Comparison of ENCODE assay signal across 22 cellular contexts in genomic region chr22:40838486-40838885, GRCh38. TPM values are rescaled to one million over a fixed set of nuclear protein-coding genes. Genes with fewer than 3 reads are reported as not detected.
A peak's percentile ranks its signal among the peaks of the same experiment; 100 is the strongest.
DNase-seq lines count a peak whose midpoint lies in the region; ATAC-seq and TF ChIP-seq lines count a peak whose summit lies in the region.
"Had no signal": no experiment of that assay in that cellular context is flagged by ENCODE, and none has a peak within 500 bp of the region (broad histone marks: within the 10 kb centered on the region; RNA-seq: fewer than 3 reads in every experiment).

No MANE protein-coding gene starts in this region.

- H3K36me3 ChIP-seq in HEK293 (ENCODE audit: control insufficient read depth in 2 of 2, insufficient read depth in 1 of 2, low read length in 2 of 2) = peaks cover 90 to 95% of the 10 kb centered on the region in 2 experiments
- H3K36me3 ChIP-seq in thyroid gland = peaks cover 42 to 51% of the 10 kb centered on the region in 2 donors
- peaks cover 64 to 93% (median 82%) of the 10 kb centered on the region in 3 donors for H3K36me3 ChIP-seq in tibial artery

- H3K27me3 Mint-ChIP-seq in activated T-cell treated with anti-CD3 and anti-CD28 coated beads, Interleukin-2, amount 50 U/mL, for 24 hours = no peaks in the 10 kb centered on the region
- H3K27me3 Mint-ChIP-seq in T-helper 17 cell = no peaks in the 10 kb centered on the region

- no peak for DNase-seq in activated T-cell treated with anti-CD3 and anti-CD28 coated beads, Interleukin-2, amount 50 U/mL, for 24 hours
- no peak for DNase-seq in activated T-cell treated with anti-CD3 and anti-CD28 coated beads, Interleukin-2, amount 50 U/mL, for 1 hour
- DNase-seq in T-helper 17 cell (no peak), thyroid gland (peak; percentile 66 to 74), tibial artery (no peak), middle frontal gyrus (ENCODE audit: extremely low spot score, low spot score) (no peak)
- DNase-seq: Calu3; CD8-positive, alpha-beta T cell; DND-41; HFFc6; NCI-H187; NCI-H748 treated with DMSO at 0.1 percent for 48 hours; SIG-M5 had no signal

- H3K27me3 ChIP-seq in thyroid gland (no peaks in the 10 kb centered on the region), tibial artery (no peaks in the 10 kb centered on the region)
- H3K27me3 ChIP-seq: BLaER1 treated with 17β-estradiol and CSF1 and Interleukin-3, amounts not matched to agents 10 nM and 100 nM had no signal

- no peak overlapping the region for H3K4me3 ChIP-seq in HEK293 (ENCODE audit: low read depth, low read length)
- H3K4me3 ChIP-seq in thyroid gland (replicated peaks in 1 of 3) = no peak overlapping the region
- no peak overlapping the region for H3K4me3 ChIP-seq in tibial artery
- H3K4me3 ChIP-seq: A549; BLaER1 treated with 17β-estradiol and CSF1 and Interleukin-3, amounts not matched to agents 10 nM and 100 nM; K562 had no signal

- peak overlapping the region; percentile 5 for H3K27ac Mint-ChIP-seq in activated T-cell treated with anti-CD3 and anti-CD28 coated beads, Interleukin-2, amount 50 U/mL, for 24 hours
- peak overlapping the region; percentile 53 for H3K27ac Mint-ChIP-seq in T-helper 17 cell
- H3K27ac Mint-ChIP-seq: CD8-positive, alpha-beta T cell; HFFc6 had no signal

- H3K9me3 ChIP-seq in HEK293 (ENCODE audit: control insufficient read depth, insufficient read depth, low read depth, low read length) (no peaks in the 10 kb centered on the region), T-helper 17 cell (ENCODE audit: control insufficient read depth, low read length, poor library complexity, severe bottlenecking) (no peaks in the 10 kb centered on the region), thyroid gland (no peaks in the 10 kb centered on the region), tibial artery (no peaks in the 10 kb centered on the region)
- H3K9me3 ChIP-seq: A549; BLaER1 treated with 17β-estradiol and CSF1 and Interleukin-3, amounts not matched to agents 10 nM and 100 nM had no signal

- H3K4me1 Mint-ChIP-seq in activated T-cell treated with anti-CD3 and anti-CD28 coated beads, Interleukin-2, amount 50 U/mL, for 24 hours (ENCODE audit: low read depth) = peaks cover 20% of the 10 kb centered on the region
- H3K4me1 Mint-ChIP-seq in T-helper 17 cell = peaks cover 15% of the 10 kb centered on the region

- no peaks in the 10 kb centered on the region for H3K9me3 Mint-ChIP-seq in activated T-cell treated with anti-CD3 and anti-CD28 coated beads, Interleukin-2, amount 50 U/mL, for 24 hours
- H3K9me3 Mint-ChIP-seq: CD8-positive, alpha-beta T cell; HFFc6 had no signal

- H3K4me1 ChIP-seq in HEK293 (ENCODE audit: control insufficient read depth, insufficient read depth, low read length) = no peaks in the 10 kb centered on the region
- no peaks in the 10 kb centered on the region for H3K4me1 ChIP-seq in thyroid gland
- H3K4me1 ChIP-seq in tibial artery = peaks cover 0 to 5% (median 0%) of the 10 kb centered on the region in 4 donors
- H3K4me1 ChIP-seq: BLaER1 treated with 17β-estradiol and CSF1 and Interleukin-3, amounts not matched to agents 10 nM and 100 nM had no signal

- H3K27ac ChIP-seq in HEK293 (ENCODE audit: extremely low read depth, low read depth, low read length) (no peak overlapping the region), thyroid gland (no peak overlapping the region), tibial artery (no peak overlapping the region)
- H3K27ac ChIP-seq: A549; BLaER1 treated with 17β-estradiol and CSF1 and Interleukin-3, amounts not matched to agents 10 nM and 100 nM; RWPE1 had no signal

- intact Hi-C loops in thyroid gland (cut with DNase I) (no loop called here), tibial artery (cut with DNase I; ENCODE audit: low total_unique reads) (no loop called here)

- CTCF ChIA-PET in HEK293 (lab: Yijun Ruan, JAX) = interaction anchor here (0.6 kb wide), 1 partner anchor 129 kb away, joined by 4 read pairs; no protein-coding TSS in a partner anchor

- no peak overlapping the region for H3K4me3 Mint-ChIP-seq in activated T-cell treated with anti-CD3 and anti-CD28 coated beads, Interleukin-2, amount 50 U/mL, for 24 hours
- H3K4me3 Mint-ChIP-seq in T-helper 17 cell = no peak overlapping the region
- H3K4me3 Mint-ChIP-seq: CD8-positive, alpha-beta T cell; HFFc6 had no signal

- no peak for ATAC-seq in T-helper 17 cell
- ATAC-seq: A549; CD8-positive, alpha-beta T cell; K562; SK-N-SH treated with all-trans-retinoic acid at 6 μM for 48 hours had no signal

- peaks cover 89% of the 10 kb centered on the region for H3K36me3 Mint-ChIP-seq in activated T-cell treated with anti-CD3 and anti-CD28 coated beads, Interleukin-2, amount 50 U/mL, for 24 hours (ENCODE audit: low read depth)
- peaks cover 3% of the 10 kb centered on the region for H3K36me3 Mint-ChIP-seq in T-helper 17 cell (ENCODE audit: low read depth)

- no peak for TF ChIP-seq POLR2A in thyroid gland (IDR thresholded peaks at IDR 0.05)

- TF ChIP-seq CTCF in HEK293 (tag by site-specific recombination; IDR thresholded peaks at IDR 0.05) (no peak), thyroid gland (IDR thresholded peaks at IDR 0.05) (peak in 1 of 6 experiments; percentile 21), tibial artery (IDR thresholded peaks at IDR 0.05) (no peak)

- WGBS in thyroid gland, 2 donors = 55 to 56% methylated on average over 3 of the region's 3 CpGs

- POLR2A ChIA-PET in HEK293 (lab: Yijun Ruan, JAX) = interaction anchor here (1.5 kb wide), 1 partner anchor 18 kb away, joined by 4 read pairs; the partner anchor contains the start of gene ST13

TF ChIP-seq in HEK293, 187 proteins besides CTCF, POLR2A, EP300 and RAD21:
- TF ChIP-seq ZNF133 (tag by site-specific recombination; IDR thresholded peaks at IDR 0.05) = no peak
- TF ChIP-seq ZNF776 (tag by site-specific recombination; IDR thresholded peaks at IDR 0.05; ENCODE audit: borderline replicate concordance) = no peak
- 0 out of 2 replicates have a peak, but pooled peaks have one; percentile 38 for TF ChIP-seq SCRT1 (tag by site-specific recombination; IDR thresholded peaks at IDR 0.05; ENCODE audit: borderline replicate concordance)
- no peak for TF ChIP-seq KLF8 (tag by site-specific recombination; IDR thresholded peaks at IDR 0.05)

RNA-seq across cellular contexts. Expression of gene ST13, which starts 18.0 kb away (rescaled TPM):
- total RNA-seq in T-helper 17 cell (100 to 1,000 TPM; 114 to 117 TPM), thyroid gland (100 to 1,000 TPM; 161 to 206 (median 202) TPM)

RNA-seq across cellular contexts. Expression of gene XPNPEP3, which starts 18.5 kb away (rescaled TPM):
- 10 to 100 TPM; 13.8 to 16.0 TPM for total RNA-seq in T-helper 17 cell
- total RNA-seq in thyroid gland = 10 to 100 TPM; 18.1 to 21.6 (median 19.3) TPM

RNA-seq across cellular contexts. Expression of gene SLC25A17, which starts 19.3 kb away (rescaled TPM):
- total RNA-seq in T-helper 17 cell (1 to 10 TPM; 6.9 to 9.0 TPM), thyroid gland (10 to 100 TPM; 15.5 to 25.0 (median 20.9) TPM)

RNA-seq across cellular contexts. Expression of gene DNAJB7, which starts 23.4 kb away (rescaled TPM):
- not detected for total RNA-seq in T-helper 17 cell
- under 1 TPM in 3 of 4 donors, not detected in 1; 0.27 to 0.54 (median 0.44) TPM for total RNA-seq in thyroid gland
- total RNA-seq: Calu3; CD8-positive, alpha-beta T cell; G401; H4; HFFc6; K562; NCI-H460 had no signal

Comparison
In these comparisons a context has a peak if more than half of its experiments do, and no peak if none do; other contexts are left out.
1. DNase-seq: peak in thyroid gland (2 of 2); none in activated T-cell treated with anti-CD3 and anti-CD28 coated beads, Interleukin-2, amount 50 U/mL, for 24 hours (single experiment), activated T-cell treated with anti-CD3 and anti-CD28 coated beads, Interleukin-2, amount 50 U/mL, for 1 hour (single experiment), T-helper 17 cell (0 of 3), tibial artery (0 of 2) and middle frontal gyrus (single experiment).